ENCODE assay signal across 16 cellular contexts in the genomic region with DNA sequence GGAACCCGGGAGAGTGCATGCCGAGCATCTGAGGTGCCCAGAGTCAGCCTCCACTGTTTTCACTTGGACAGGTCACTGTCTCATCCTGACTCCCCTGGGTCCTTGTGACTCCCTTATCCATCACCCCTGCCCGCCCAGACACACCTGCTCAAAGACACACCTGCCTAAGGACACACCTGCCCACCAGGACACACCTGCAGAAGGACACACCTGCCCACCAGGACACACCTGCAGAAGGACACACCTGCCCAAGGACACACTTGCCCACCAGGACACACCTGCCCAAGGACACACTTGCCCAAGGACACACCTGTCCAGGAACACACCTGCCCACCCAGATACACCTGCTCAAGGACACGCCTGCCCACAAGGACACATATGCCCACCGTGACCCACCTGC.
DNase-seq lines count a peak whose midpoint lies in the region; ATAC-seq and TF ChIP-seq lines count a peak whose summit lies in the region.
"Had no signal": no experiment of that assay in that cellular context is flagged by ENCODE, and none has a peak within 500 bp of the region (broad histone marks: within the 10 kb centered on the region; RNA-seq: fewer than 3 reads in every experiment).

No MANE protein-coding gene starts in this region.

- ATAC-seq in natural killer cell, result no peak
- ATAC-seq in natural killer cell treated with Interleukin-12 subunit alpha and Interleukin-12 subunit beta and Interleukin-15 and Interleukin-18, amount 100 ng/mL, for 72 hours, result no peak
- ATAC-seq: CD8-positive, alpha-beta T cell; GM23338; HCT116 had no signal

- H3K4me3 Mint-ChIP-seq in natural killer cell, result peak overlapping the region; percentile 21
- H3K4me3 Mint-ChIP-seq in natural killer cell treated with Interleukin-12 subunit alpha and Interleukin-12 subunit beta and Interleukin-15 and Interleukin-18, amount 100 ng/mL, for 72 hours, result no peak overlapping the region
- H3K4me3 Mint-ChIP-seq in immature natural killer cell, result peak overlapping the region; percentile 15 to 85 (median 25)
- H3K4me3 Mint-ChIP-seq: B cell; CD4-positive, CD25-positive, alpha-beta regulatory T cell; CD8-positive, alpha-beta T cell; GM23338; H9 had no signal

- H3K4me1 Mint-ChIP-seq in natural killer cell (peaks cover 23 to 27% of the 10 kb centered on the region in 2 donors), immature natural killer cell (peaks cover 38% of the 10 kb centered on the region in 2 donors)
- H3K4me1 Mint-ChIP-seq in natural killer cell treated with Interleukin-12 subunit alpha and Interleukin-12 subunit beta and Interleukin-15 and Interleukin-18, amount 100 ng/mL, for 72 hours (ENCODE audit: low read depth in 2 of 2), result peaks cover 20 to 25% of the 10 kb centered on the region in 2 donors
- H3K4me1 Mint-ChIP-seq: B cell; CD4-positive, CD25-positive, alpha-beta regulatory T cell had no signal

- H3K9me3 Mint-ChIP-seq in natural killer cell (no peaks in the 10 kb centered on the region), immature natural killer cell (no peaks in the 10 kb centered on the region)
- H3K9me3 Mint-ChIP-seq in natural killer cell treated with Interleukin-12 subunit alpha and Interleukin-12 subunit beta and Interleukin-15 and Interleukin-18, amount 100 ng/mL, for 72 hours, result no peaks in the 10 kb centered on the region
- H3K9me3 Mint-ChIP-seq: CD4-positive, CD25-positive, alpha-beta regulatory T cell; CD8-positive, alpha-beta T cell; GM23338; H9 had no signal

- TF ChIP-seq CTCF in natural killer cell (IDR thresholded peaks at IDR 0.05), result no peak

- DNase-seq in NCI-H1105 treated with DMSO at 0.1 percent for 48 hours (lab: John Stamatoyannopoulos, UW) (peak; percentile 1), NCI-H1105 (lab: John Stamatoyannopoulos, UW) (no peak), natural killer cell (no peak), immature natural killer cell (no peak), islet precursor cell (no peak), NCI-H2107 treated with DMSO at 0.1 percent for 48 hours (lab: John Stamatoyannopoulos, UW; ENCODE audit: unreplicated experiment) (no peak)
- no peak for DNase-seq in natural killer cell treated with Interleukin-12 subunit alpha and Interleukin-12 subunit beta and Interleukin-15 and Interleukin-18, amount 100 ng/mL, for 72 hours (ENCODE audit: low spot score)
- DNase-seq: Caco-2; CD4-positive, CD25-positive, alpha-beta regulatory T cell; DMS153; DND-41; H9 had no signal

- no peaks in the 10 kb centered on the region for H3K36me3 Mint-ChIP-seq in natural killer cell
- no peaks in the 10 kb centered on the region for H3K36me3 Mint-ChIP-seq in natural killer cell treated with Interleukin-12 subunit alpha and Interleukin-12 subunit beta and Interleukin-15 and Interleukin-18, amount 100 ng/mL, for 72 hours
- no peaks in the 10 kb centered on the region for H3K36me3 Mint-ChIP-seq in immature natural killer cell
- H3K36me3 Mint-ChIP-seq: CD4-positive, CD25-positive, alpha-beta regulatory T cell; CD8-positive, alpha-beta T cell had no signal

- H3K27me3 Mint-ChIP-seq in natural killer cell (ENCODE audit: low read depth in 2 of 2) (peaks cover 8 to 24% of the 10 kb centered on the region in 2 donors), immature natural killer cell (ENCODE audit: low read depth in 3 of 3) (peaks cover 3 to 13% (median 8%) of the 10 kb centered on the region in 3 donors)
- peaks cover 15 to 17% of the 10 kb centered on the region in 2 donors for H3K27me3 Mint-ChIP-seq in natural killer cell treated with Interleukin-12 subunit alpha and Interleukin-12 subunit beta and Interleukin-15 and Interleukin-18, amount 100 ng/mL, for 72 hours
- H3K27me3 Mint-ChIP-seq: CD4-positive, CD25-positive, alpha-beta regulatory T cell had no signal

- H3K27ac Mint-ChIP-seq in natural killer cell, result peak overlapping the region; percentile 51 to 52
- no peak overlapping the region for H3K27ac Mint-ChIP-seq in natural killer cell treated with Interleukin-12 subunit alpha and Interleukin-12 subunit beta and Interleukin-15 and Interleukin-18, amount 100 ng/mL, for 72 hours
- H3K27ac Mint-ChIP-seq in immature natural killer cell, result peak overlapping the region in 2 of 6 donors; percentile 62 to 82
- H3K27ac Mint-ChIP-seq: B cell; CD8-positive, alpha-beta T cell; GM23338 had no signal

- intact Hi-C loops in natural killer cell (cut with micrococcal nuclease), result no loop called here

Comparison
In these comparisons a context has a peak if more than half of its experiments do, and no peak if none do; other contexts are left out.
1. H3K27ac Mint-ChIP-seq: peak in natural killer cell (2 of 2); none in natural killer cell treated with Interleukin-12 subunit alpha and Interleukin-12 subunit beta and Interleukin-15 and Interleukin-18, amount 100 ng/mL, for 72 hours (0 of 2).